In the genomic region with DNA sequence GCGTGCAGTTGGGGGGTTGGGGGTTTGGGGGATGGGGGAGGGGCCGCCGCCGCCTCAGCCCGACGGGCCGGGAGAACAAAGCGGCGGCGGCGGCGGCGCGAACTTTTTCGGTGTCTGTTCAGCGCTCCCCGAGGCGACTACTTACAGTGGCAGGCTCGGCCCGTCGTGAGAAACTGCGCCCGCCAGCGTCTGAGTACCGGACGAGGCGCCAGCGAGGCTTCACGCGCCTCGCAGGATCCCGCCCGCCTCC, we compare ENCODE assay signal across 8 cellular contexts. TPM values are rescaled to one million over a fixed set of nuclear protein-coding genes. Genes with fewer than 3 reads are reported as not detected.
A peak's percentile ranks its signal among the peaks of the same experiment; 100 is the strongest.
DNase-seq lines count a peak whose midpoint lies in the region; ATAC-seq, FAIRE-seq and TF ChIP-seq lines count a peak whose summit lies in the region.

No MANE protein-coding gene starts in this region.

- H3K9me3 ChIP-seq in ascending aorta (no peaks in the 10 kb centered on the region), keratinocyte (ENCODE audit: control insufficient read depth, low read depth, low read length) (no peaks in the 10 kb centered on the region)

- no peak for FAIRE-seq in keratinocyte (lab: Jason Lieb, UNC)

- H3K36me3 ChIP-seq in ascending aorta, result no peaks in the 10 kb centered on the region
- no peaks in the 10 kb centered on the region for H3K36me3 ChIP-seq in keratinocyte (ENCODE audit: control insufficient read depth in 2 of 2, extremely low read depth in 1 of 2, insufficient read depth in 2 of 2, low read length in 2 of 2)

- H3K4me3 ChIP-seq in ascending aorta, result peak overlapping the region; percentile 75 to 86
- peak overlapping the region; percentile 72 to 85 (median 76) for H3K4me3 ChIP-seq in keratinocyte (ENCODE audit: control insufficient read depth in 2 of 3, extremely low read depth in 1 of 3, insufficient read depth in 2 of 3, low read depth in 1 of 3, low read length in 3 of 3)

- intact Hi-C loops in ascending aorta (cut with DNase I), result loop anchor here (2.0 to 10.0 kb wide), 3 partner anchors 42 to 360 kb away; partner anchors contain the start of genes CEBPZ, NDUFAF7 and STRN

- H3K27me3 ChIP-seq in ascending aorta (no peaks in the 10 kb centered on the region), keratinocyte (ENCODE audit: control insufficient read depth, extremely low read depth, insufficient read depth, low read length) (no peaks in the 10 kb centered on the region)

- H3K4me1 ChIP-seq in ascending aorta (peaks cover 0 to 29% of the 10 kb centered on the region in 2 donors), keratinocyte (ENCODE audit: control insufficient read depth, extremely low read depth, insufficient read depth, low read length) (peaks cover 22% of the 10 kb centered on the region)

- peak; percentile 29 for TF ChIP-seq CTCF in GM10266 (IDR thresholded peaks at IDR 0.05; ENCODE audit: control insufficient read depth, insufficient read depth, low read depth, missing control alignments)
- no peak for TF ChIP-seq CTCF in ascending aorta (IDR thresholded peaks at IDR 0.05)
- peak in 2 of 3 experiments; percentile 19 to 21 for TF ChIP-seq CTCF in keratinocyte (optimal IDR thresholded peaks at IDR 0.05 in 1 of 3, IDR thresholded peaks at IDR 0.05 in 1 of 3, conservative IDR thresholded peaks at IDR 0.05 in 1 of 3; ENCODE audit: extremely low read depth in 1 of 3, insufficient read depth in 2 of 3, low read length in 3 of 3)

- H3K9ac ChIP-seq in keratinocyte (ENCODE audit: control insufficient read depth, extremely low read depth, insufficient read depth, low read length), result peak overlapping the region; percentile 87

- H3K27ac ChIP-seq in ascending aorta, result peak overlapping the region; percentile 93 to 94
- peak overlapping the region; percentile 83 for H3K27ac ChIP-seq in keratinocyte (ENCODE audit: control insufficient read depth, insufficient read depth, low read length)

- H4K20me1 ChIP-seq in keratinocyte (ENCODE audit: control insufficient read depth, extremely low read depth, insufficient read depth, low read length), result no peaks in the 10 kb centered on the region

- dilution Hi-C loops in keratinocyte (cut with MboI; ENCODE audit: extremely low pct_ligation_motif_present, low sequenced_read_pairs), result no loop called here

- peak overlapping the region; percentile 33 for H2AFZ ChIP-seq in keratinocyte (ENCODE audit: control insufficient read depth, low read length)

- DNase-seq in GM10266 (ENCODE audit: extremely low spot score) (no peak), LHCN-M2 (ENCODE audit: low read depth) (peak; percentile 63), ascending aorta (ENCODE audit: low spot score in 2 of 2) (peak in 1 of 2 donors; percentile 20), keratinocyte (ENCODE audit: low read depth, low spot score) (no peak), NCI-H1105 (lab: John Stamatoyannopoulos, UW) (no peak), NCI-H1436 treated with DMSO at 0.1 percent for 48 hours (lab: John Stamatoyannopoulos, UW) (no peak)
- DNase-seq in stimulated activated CD8-positive, alpha-beta memory T cell treated with anti-CD3 and anti-CD28 coated beads, Interleukin-7, amount 100 ng/mL, for 4 hours (ENCODE audit: low read depth in 2 of 2), result peak; percentile 38 to 71

- peaks cover 45% of the 10 kb centered on the region for H3K79me2 ChIP-seq in keratinocyte (ENCODE audit: control insufficient read depth, insufficient read depth, low read length)

- ATAC-seq in GM21423 (IDR thresholded peaks at IDR 0.05; ENCODE audit: unreplicated experiment), result no peak

- no peaks in the 10 kb centered on the region for H3K9me1 ChIP-seq in keratinocyte (ENCODE audit: control insufficient read depth, extremely low read depth, insufficient read depth, low read length)

- no peak overlapping the region for H3K4me2 ChIP-seq in keratinocyte (ENCODE audit: control insufficient read depth, extremely low read depth, insufficient read depth, low read depth, low read length)

RNA-seq across cellular contexts. Expression of gene PRKD3, which starts 0.2 kb away (rescaled TPM):
- total RNA-seq in LHCN-M2 (2014; rRNA removed), result 39.5 and 45.9 TPM in 2 replicates
- polyA plus RNA-seq in LHCN-M2 (2012), result 10.8 TPM
- total RNA-seq in ascending aorta, result 14.0 TPM
- 17.6 to 25.4 TPM (median 19.9 TPM) in 3 replicates for polyA plus RNA-seq in keratinocyte
- polyA plus RNA-seq in keratinocyte (2011; ENCODE audit: low read depth), result 6.0 TPM
- 12.5 and 21.0 TPM in 2 replicates for polyA plus RNA-seq in keratinocyte (2011; cell fraction: cytosol; rRNA removed)
- polyA plus RNA-seq in keratinocyte (2011; cell fraction: nucleus; rRNA removed), result 21.9 and 22.6 TPM in 2 replicates
- 8.5 and 15.4 TPM in 2 replicates for polyA plus RNA-seq in keratinocyte (2012; ENCODE audit: low replicate concordance)
- 11.3 to 40.5 TPM (median 27.2 TPM) in 3 replicates for polyA minus RNA-seq in keratinocyte
- 15.7 TPM for polyA minus RNA-seq in keratinocyte (2011; cell fraction: cytosol; rRNA and poly(A)+ RNA removed)
- 23.0 and 37.9 TPM in 2 replicates for polyA minus RNA-seq in keratinocyte (2011; cell fraction: nucleus; rRNA and poly(A)+ RNA removed)

RNA-seq across cellular contexts. Expression of gene QPCT, which starts 20.0 kb away (rescaled TPM):
- total RNA-seq in LHCN-M2 (2014; rRNA removed) (0.13 and 0.57 TPM in 2 replicates), ascending aorta (1.8 TPM)
- 0.26 TPM for polyA plus RNA-seq in LHCN-M2 (2012)
- 11.6 to 26.2 TPM (median 11.7 TPM) in 3 replicates for polyA plus RNA-seq in keratinocyte
- polyA plus RNA-seq in keratinocyte (2011; ENCODE audit: low read depth), result 25.3 TPM
- polyA plus RNA-seq in keratinocyte (2011; cell fraction: cytosol; rRNA removed), result 13.9 and 25.5 TPM in 2 replicates
- polyA plus RNA-seq in keratinocyte (2011; cell fraction: nucleus; rRNA removed), result 32.5 and 33.5 TPM in 2 replicates
- polyA plus RNA-seq in keratinocyte (2012; ENCODE audit: low replicate concordance), result 8.1 and 35.4 TPM in 2 replicates
- polyA minus RNA-seq in keratinocyte, result 14.4 to 23.7 TPM (median 18.5 TPM) in 3 replicates
- polyA minus RNA-seq in keratinocyte (2011; cell fraction: cytosol; rRNA and poly(A)+ RNA removed), result 25.1 TPM
- 12.8 and 16.4 TPM in 2 replicates for polyA minus RNA-seq in keratinocyte (2011; cell fraction: nucleus; rRNA and poly(A)+ RNA removed)

Comparison
In these comparisons a context has a peak if more than half of its experiments do, and no peak if none do; other contexts are left out.
1. DNase-seq: peak in LHCN-M2 (single experiment) and stimulated activated CD8-positive, alpha-beta memory T cell treated with anti-CD3 and anti-CD28 coated beads, Interleukin-7, amount 100 ng/mL, for 4 hours (2 of 2); none in GM10266 (single experiment), keratinocyte (single experiment), NCI-H1105 (single experiment) and NCI-H1436 treated with DMSO at 0.1 percent for 48 hours (single experiment).
2. CTCF ChIP-seq: peak in GM10266 (single experiment) and keratinocyte (2 of 3); none in ascending aorta (0 of 3).